Comparison of ENCODE assay signal across 8 cellular contexts in the genomic region with DNA sequence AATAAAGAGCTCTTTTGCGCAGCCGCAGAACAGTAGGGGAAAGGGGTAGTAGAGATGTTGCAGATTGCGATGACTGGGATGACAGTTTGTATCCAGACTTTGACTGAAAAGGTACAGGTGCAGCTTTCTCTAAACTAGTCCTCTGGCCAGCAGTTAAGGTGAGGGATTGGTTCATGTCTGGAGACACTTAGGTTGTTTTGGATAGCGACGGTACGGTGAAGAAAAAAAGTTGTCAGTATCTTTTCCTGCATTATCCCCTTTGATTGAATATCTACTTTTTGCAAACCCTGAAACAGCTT. TPM values are rescaled to one million over a fixed set of nuclear protein-coding genes. Genes with fewer than 3 reads are reported as not detected.
A peak's percentile ranks its signal among the peaks of the same experiment; 100 is the strongest.
DNase-seq lines count a peak whose midpoint lies in the region; ATAC-seq lines count a peak whose summit lies in the region.

No MANE protein-coding gene starts in this region.

- H2AK5ac ChIP-seq in trophoblast cell (ENCODE audit: low read length): no peak overlapping the region

- peaks cover 20% of the 10 kb centered on the region for H3K79me1 ChIP-seq in trophoblast cell (ENCODE audit: low read length)

- peak overlapping the region; percentile 65 for H3K14ac ChIP-seq in trophoblast cell (ENCODE audit: low read length)

- no peaks in the 10 kb centered on the region for H3K27me3 ChIP-seq in trophoblast cell (ENCODE audit: insufficient read depth, low read length)

- peak overlapping the region; percentile 96 for H3K4me3 ChIP-seq in trophoblast cell (ENCODE audit: low read depth, low read length)

- H3K27ac ChIP-seq in epithelial cell of prostate: peak overlapping the region; percentile 90
- H3K27ac ChIP-seq in trophoblast cell (ENCODE audit: low read depth, low read length): peak overlapping the region; percentile 61

- H3K36me3 ChIP-seq in trophoblast cell (ENCODE audit: control insufficient read depth in 1 of 2, insufficient read depth in 2 of 2, low read length in 2 of 2): peaks cover 15 to 26% of the 10 kb centered on the region in 2 experiments

- no CpG with 5 or more reads among the region's 6 CpGs for WGBS in trophoblast cell (ENCODE audit: extremely low coverage, insufficient coverage, insufficient read length)

- no peak overlapping the region for H2BK120ac ChIP-seq in trophoblast cell (ENCODE audit: insufficient read depth, low read length, poor library complexity)

- H2BK12ac ChIP-seq in trophoblast cell (ENCODE audit: low read length): no peak overlapping the region

- peak overlapping the region; percentile 84 for H4K8ac ChIP-seq in trophoblast cell (ENCODE audit: low read depth, low read length)

- peaks cover 2% of the 10 kb centered on the region for H3K9me3 ChIP-seq in trophoblast cell (ENCODE audit: insufficient read depth, low read depth, low read length)

- no peak overlapping the region for H3K18ac ChIP-seq in trophoblast cell (ENCODE audit: low read length)

- H3K4me1 Mint-ChIP-seq in T-cell: peaks cover 41 to 54% (median 47%) of the 10 kb centered on the region in 3 donors

- H4K91ac ChIP-seq in trophoblast cell (ENCODE audit: low read depth, low read length): no peak overlapping the region

- H3K4me2 ChIP-seq in trophoblast cell (ENCODE audit: low read length): peak overlapping the region; percentile 93

- H3K79me2 ChIP-seq in trophoblast cell (ENCODE audit: control insufficient read depth, insufficient read depth, low read length, poor library complexity): peaks cover 10% of the 10 kb centered on the region

- peak overlapping the region; percentile 99 to 100 for H3K27ac Mint-ChIP-seq in T-cell

- CTCF ChIA-PET in T-cell (lab: Charles Lee): interaction anchor here in 1 of 2 donors (0.7 to 2.5 kb wide), 8 partner anchors 9 to 173 kb away, joined by 3 to 17 read pairs (median 4); a partner anchor contains a TSS

- no peaks in the 10 kb centered on the region for H3K27me3 Mint-ChIP-seq in T-cell

- H3K23ac ChIP-seq in trophoblast cell (ENCODE audit: low read length): no peak overlapping the region

- H3K4me3 Mint-ChIP-seq in T-cell: peak overlapping the region; percentile 98 to 100 (median 98)

- peak overlapping the region; percentile 63 for H2AFZ ChIP-seq in trophoblast cell (ENCODE audit: insufficient read depth, low read length, poor library complexity)

- no peak overlapping the region for H4K12ac ChIP-seq in trophoblast cell (ENCODE audit: low read depth, low read length)

- peaks cover 25% of the 10 kb centered on the region for H3K36me3 Mint-ChIP-seq in T-cell

- ATAC-seq in T-cell (replicated peaks in 1 of 4) (no peak), GM19397 (IDR thresholded peaks at IDR 0.05; ENCODE audit: unreplicated experiment) (no peak)

- DNase-seq in activated T-cell treated with anti-CD3 and anti-CD28 coated beads for 24 hours (ENCODE audit: low read depth) (peak; percentile 45), activated T-cell treated with anti-CD3 and anti-CD28 coated beads for 4 hours (no peak), T-cell (peak in 10 of 34 experiments; percentile 25 to 60 (median 46)), epithelial cell of prostate (ENCODE audit: low read depth, low spot score) (no peak), trophoblast cell (peak in 1 of 2 donors; percentile 50), nucleus accumbens (lab: John Stamatoyannopoulos, UW) (no peak), OCI-M1 (lab: John Stamatoyannopoulos, UW) (no peak)

- no peak overlapping the region for H2BK5ac ChIP-seq in trophoblast cell (ENCODE audit: low read depth, low read length, poor library complexity)

- POLR2A ChIA-PET in T-cell (lab: Charles Lee): interaction anchor here (0.5 to 2.5 kb wide), 7 partner anchors 13 to 231 kb away, joined by 3 to 21 read pairs (median 6); a partner anchor contains a TSS

- no peaks in the 10 kb centered on the region for H3K9me3 Mint-ChIP-seq in T-cell

- no peak overlapping the region for H3K4ac ChIP-seq in trophoblast cell (ENCODE audit: low read depth, low read length)

- peaks cover 4 to 10% of the 10 kb centered on the region in 2 experiments for H3K4me1 ChIP-seq in trophoblast cell (ENCODE audit: control insufficient read depth in 1 of 2, insufficient read depth in 2 of 2, low read length in 2 of 2)

- H3K9ac ChIP-seq in trophoblast cell (ENCODE audit: low read length): peak overlapping the region; percentile 89

RNA-seq across cellular contexts. Expression of a gene that starts 0.5 kb away (rescaled TPM):
- total RNA-seq in T-cell: 10 to 100 TPM; 12.8 to 22.1 (median 19.7) TPM
- 8.2 TPM in 2 replicates for polyA plus RNA-seq in trophoblast cell (2013)

RNA-seq across cellular contexts. Expression of a gene that starts 1.3 kb away (rescaled TPM):
- 100 to 1,000 TPM in 2 of 5 donors, 10 to 100 TPM in 3; 65.5 to 167 (median 72.9) TPM for total RNA-seq in T-cell
- 39.3 and 41.5 TPM in 2 replicates for polyA plus RNA-seq in trophoblast cell (2013)

RNA-seq across cellular contexts. Expression of a gene that starts 13.6 kb away (rescaled TPM):
- 10 to 100 TPM; 61.1 to 89.9 (median 73.8) TPM for total RNA-seq in T-cell
- polyA plus RNA-seq in trophoblast cell (2013): 67.5 and 68.9 TPM in 2 replicates

RNA-seq across cellular contexts. Expression of a gene that starts 59.4 kb away (rescaled TPM):
- total RNA-seq in T-cell: 100 to 1,000 TPM; 104 to 170 (median 163) TPM
- polyA plus RNA-seq in trophoblast cell (2013): 153 and 155 TPM in 2 replicates
